9 cellular contexts compared by ENCODE assay signal in genomic region chr20:36717657-36718056, GRCh38. TPM values are rescaled to one million over a fixed set of nuclear protein-coding genes. Genes with fewer than 3 reads are reported as not detected.
DNase-seq lines count a peak whose midpoint lies in the region; ATAC-seq and TF ChIP-seq lines count a peak whose summit lies in the region.
"Had no signal": no experiment of that assay in that cellular context is flagged by ENCODE, and none has a peak within 500 bp of the region (broad histone marks: within the 10 kb centered on the region; RNA-seq: fewer than 3 reads in every experiment).

No MANE protein-coding gene starts in this region.

- 0 out of 2 replicates have a peak, but pooled peaks cover 10% of the 10 kb centered on the region for H4K20me1 ChIP-seq in GM23338 (replicated peaks; ENCODE audit: insufficient read depth)

- no peaks in the 10 kb centered on the region for H3K9me2 ChIP-seq in GM23338 (ENCODE audit: insufficient read depth)

- intact Hi-C loops in CD14-positive monocyte (cut with micrococcal nuclease) (no loop called here), left lung (cut with DNase I) (no loop called here), colonic mucosa (cut with DNase I) (no loop called here)

- H3K9ac ChIP-seq in colonic mucosa (ENCODE audit: low read depth in 2 of 2, low read length in 2 of 2) = no peak overlapping the region

- H3K4me1 Mint-ChIP-seq in CD14-positive monocyte (peaks cover 3% of the 10 kb centered on the region), GM23338 (no peaks in the 10 kb centered on the region), WTC11 (no peaks in the 10 kb centered on the region)

- H3K27ac ChIP-seq in GM23338 (ENCODE audit: low read depth) (no peak overlapping the region), left lung (no peak overlapping the region), colonic mucosa (no peak overlapping the region)

- no peaks in the 10 kb centered on the region for H3K9me3 ChIP-seq in left lung
- no peaks in the 10 kb centered on the region for H3K9me3 ChIP-seq in colonic mucosa

- H3K9me3 Mint-ChIP-seq in CD14-positive monocyte (no peaks in the 10 kb centered on the region), GM23338 (no peaks in the 10 kb centered on the region), WTC11 (no peaks in the 10 kb centered on the region)
- H3K9me3 Mint-ChIP-seq: dendritic cell treated with granulocyte-macrophage colony-stimulating factor and Interleukin-4, amounts not matched to agents 40 ng/mL and 50 ng/mL, for 4 days had no signal

- peaks cover 0 to 8% (median 0%) of the 10 kb centered on the region in 3 donors for H3K27me3 Mint-ChIP-seq in CD14-positive monocyte (ENCODE audit: low read depth in 3 of 3)
- peaks cover 2% of the 10 kb centered on the region for H3K27me3 Mint-ChIP-seq in GM23338 (ENCODE audit: insufficient read depth, low read depth, poor library complexity)
- no peaks in the 10 kb centered on the region for H3K27me3 Mint-ChIP-seq in WTC11 (ENCODE audit: low read depth)
- H3K27me3 Mint-ChIP-seq: dendritic cell treated with granulocyte-macrophage colony-stimulating factor and Interleukin-4, amounts not matched to agents 40 ng/mL and 50 ng/mL, for 4 days had no signal

- H3K27me3 ChIP-seq in GM23338 (ENCODE audit: insufficient read depth) = no peaks in the 10 kb centered on the region
- H3K27me3 ChIP-seq in left lung = no peaks in the 10 kb centered on the region
- no peaks in the 10 kb centered on the region for H3K27me3 ChIP-seq in colonic mucosa

- ATAC-seq in GM23338 = peak; percentile 84
- ATAC-seq in WTC11 = 0 out of 2 replicates have a peak, but pooled peaks have one; percentile 43
- peak; percentile 33 for ATAC-seq in left lung

- DNase-seq in CD14-positive monocyte (ENCODE audit: low spot score) = no peak
- DNase-seq in GM23338 (ENCODE audit: low spot score) = peak; percentile 76
- DNase-seq in WTC11 (ENCODE audit: low spot score) = no peak
- DNase-seq in left lung = no peak
- DNase-seq in effector CD4-positive, alpha-beta T cell = no peak
- no peak for DNase-seq in DMS79 (lab: John Stamatoyannopoulos, UW)
- no peak for DNase-seq in colonic mucosa
- no peak for DNase-seq in ecto neural progenitor cell (ENCODE audit: low spot score)

- H3K79me2 ChIP-seq in GM23338 (replicated peaks; ENCODE audit: insufficient read depth) = no peaks in the 10 kb centered on the region

- H3K36me3 ChIP-seq in GM23338 (ENCODE audit: insufficient read depth) (no peaks in the 10 kb centered on the region), left lung (peaks cover 0 to 30% of the 10 kb centered on the region in 2 donors), colonic mucosa (no peaks in the 10 kb centered on the region)

- H3K36me3 Mint-ChIP-seq in CD14-positive monocyte (peaks cover 21 to 27% of the 10 kb centered on the region in 2 donors), GM23338 (ENCODE audit: low read depth) (no peaks in the 10 kb centered on the region), WTC11 (peaks cover 6% of the 10 kb centered on the region)

- H3K4me2 ChIP-seq in GM23338 = no peak overlapping the region

- H3K27ac Mint-ChIP-seq in CD14-positive monocyte = no peak overlapping the region
- H3K27ac Mint-ChIP-seq in GM23338 = no peak overlapping the region
- no peak overlapping the region for H3K27ac Mint-ChIP-seq in WTC11
- H3K27ac Mint-ChIP-seq: dendritic cell treated with granulocyte-macrophage colony-stimulating factor and Interleukin-4, amounts not matched to agents 40 ng/mL and 50 ng/mL, for 4 days had no signal

- POLR2A ChIA-PET in WTC11 (lab: Charles Lee) = no interaction called here

- CTCF ChIA-PET in WTC11 (lab: Charles Lee) = interaction anchor here (1.7 kb wide), 1 partner anchor 37 kb away, joined by 7 read pairs; no protein-coding TSS in a partner anchor

- no peaks in the 10 kb centered on the region for H3F3A ChIP-seq in GM23338 (replicated peaks; ENCODE audit: low read depth)

- H3K4me3 ChIP-seq in GM23338 (no peak overlapping the region), left lung (no peak overlapping the region), colonic mucosa (no peak overlapping the region)

- no peak overlapping the region for H3K4me3 Mint-ChIP-seq in CD14-positive monocyte
- H3K4me3 Mint-ChIP-seq in GM23338 = no peak overlapping the region
- H3K4me3 Mint-ChIP-seq in WTC11 = no peak overlapping the region
- H3K4me3 Mint-ChIP-seq: dendritic cell treated with granulocyte-macrophage colony-stimulating factor and Interleukin-4, amounts not matched to agents 40 ng/mL and 50 ng/mL, for 4 days had no signal

- H2AFZ ChIP-seq in GM23338 = no peak overlapping the region

- TF ChIP-seq CTCF in CD14-positive monocyte (IDR thresholded peaks at IDR 0.05) = peak; percentile 26
- peak; percentile 58 to 66 for TF ChIP-seq CTCF in GM23338 (conservative IDR thresholded peaks at IDR 0.05; ENCODE audit: low read depth in 2 of 2)
- no peak for TF ChIP-seq CTCF in WTC11 (IDR thresholded peaks at IDR 0.05)
- TF ChIP-seq CTCF in left lung (IDR thresholded peaks at IDR 0.05) = no peak
- no peak for TF ChIP-seq CTCF in colonic mucosa (IDR thresholded peaks at IDR 0.05)

- H3K4me1 ChIP-seq in GM23338 (ENCODE audit: insufficient read depth) (no peaks in the 10 kb centered on the region), left lung (no peaks in the 10 kb centered on the region), colonic mucosa (no peaks in the 10 kb centered on the region)

TF ChIP-seq in WTC11, 78 proteins besides CTCF, POLR2A, EP300 and RAD21 (continues in another document):
- TF ChIP-seq, protein P1, sequence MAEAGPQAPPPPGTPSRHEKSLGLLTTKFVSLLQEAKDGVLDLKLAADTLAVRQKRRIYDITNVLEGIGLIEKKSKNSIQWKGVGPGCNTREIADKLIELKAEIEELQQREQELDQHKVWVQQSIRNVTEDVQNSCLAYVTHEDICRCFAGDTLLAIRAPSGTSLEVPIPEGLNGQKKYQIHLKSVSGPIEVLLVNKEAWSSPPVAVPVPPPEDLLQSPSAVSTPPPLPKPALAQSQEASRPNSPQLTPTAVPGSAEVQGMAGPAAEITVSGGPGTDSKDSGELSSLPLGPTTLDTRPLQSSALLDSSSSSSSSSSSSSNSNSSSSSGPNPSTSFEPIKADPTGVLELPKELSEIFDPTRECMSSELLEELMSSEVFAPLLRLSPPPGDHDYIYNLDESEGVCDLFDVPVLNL (CRISPR knock-in tag; IDR thresholded peaks at IDR 0.05; ENCODE audit: borderline replicate concordance, low read depth) = no peak
- TF ChIP-seq, protein P2, sequence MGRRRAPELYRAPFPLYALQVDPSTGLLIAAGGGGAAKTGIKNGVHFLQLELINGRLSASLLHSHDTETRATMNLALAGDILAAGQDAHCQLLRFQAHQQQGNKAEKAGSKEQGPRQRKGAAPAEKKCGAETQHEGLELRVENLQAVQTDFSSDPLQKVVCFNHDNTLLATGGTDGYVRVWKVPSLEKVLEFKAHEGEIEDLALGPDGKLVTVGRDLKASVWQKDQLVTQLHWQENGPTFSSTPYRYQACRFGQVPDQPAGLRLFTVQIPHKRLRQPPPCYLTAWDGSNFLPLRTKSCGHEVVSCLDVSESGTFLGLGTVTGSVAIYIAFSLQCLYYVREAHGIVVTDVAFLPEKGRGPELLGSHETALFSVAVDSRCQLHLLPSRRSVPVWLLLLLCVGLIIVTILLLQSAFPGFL (CRISPR knock-in tag; IDR thresholded peaks at IDR 0.05; ENCODE audit: borderline replicate concordance) = no peak
- TF ChIP-seq ZNF317 (CRISPR knock-in tag; IDR thresholded peaks at IDR 0.05; ENCODE audit: borderline replicate concordance, low read depth) = no peak
- no peak for TF ChIP-seq CREM (CRISPR knock-in tag; IDR thresholded peaks at IDR 0.05)
- no peak for TF ChIP-seq E2F5 (CRISPR knock-in tag; IDR thresholded peaks at IDR 0.05)

RNA-seq across cellular contexts. Expression of gene NDRG3, which starts 28.2 kb away (rescaled TPM):
- polyA plus RNA-seq in CD14-positive monocyte (10 to 100 TPM; 21.7 to 23.2 TPM), GM23338 (2016; fragmentation: Nextera tagmentation; extraction: Ambion mirVana) (18.6 and 20.3 TPM in 2 replicates)
- total RNA-seq in GM23338 (2014; rRNA removed; shearing (Covaris generic)) = 23.9 and 24.0 TPM in 2 replicates
- total RNA-seq in WTC11 (2021) (26.0 to 27.0 TPM (median 26.3 TPM) in 3 replicates), left lung (10 to 100 TPM; 28.6 to 37.9 TPM), colonic mucosa (10 to 100 TPM; 30.0 to 32.0 TPM)

RNA-seq across cellular contexts. Expression of gene DSN1, which starts 55.9 kb away (rescaled TPM):
- polyA plus RNA-seq in CD14-positive monocyte (1 to 10 TPM; 5.1 to 5.2 TPM), GM23338 (2016; fragmentation: Nextera tagmentation; extraction: Ambion mirVana) (19.4 and 20.4 TPM in 2 replicates)
- 25.0 and 26.4 TPM in 2 replicates for total RNA-seq in GM23338 (2014; rRNA removed; shearing (Covaris generic))
- total RNA-seq in WTC11 (2021) (26.0 to 27.0 TPM (median 26.9 TPM) in 3 replicates), left lung (10 to 100 TPM; 14.5 to 16.6 TPM), colonic mucosa (10 to 100 TPM; 10.9 to 24.2 TPM)

Comparison
In these comparisons a context has a peak if more than half of its experiments do, and no peak if none do; other contexts are left out.
1. CTCF ChIP-seq: peak in CD14-positive monocyte (single experiment) and GM23338 (2 of 2); none in WTC11 (single experiment), left lung (0 of 2) and colonic mucosa (single experiment).
2. ATAC-seq: peak in every context shown above with its lines; median percentile 84 in GM23338; 43 in WTC11; 33 in left lung.